15 cellular contexts compared by ENCODE assay signal in the genomic region with DNA sequence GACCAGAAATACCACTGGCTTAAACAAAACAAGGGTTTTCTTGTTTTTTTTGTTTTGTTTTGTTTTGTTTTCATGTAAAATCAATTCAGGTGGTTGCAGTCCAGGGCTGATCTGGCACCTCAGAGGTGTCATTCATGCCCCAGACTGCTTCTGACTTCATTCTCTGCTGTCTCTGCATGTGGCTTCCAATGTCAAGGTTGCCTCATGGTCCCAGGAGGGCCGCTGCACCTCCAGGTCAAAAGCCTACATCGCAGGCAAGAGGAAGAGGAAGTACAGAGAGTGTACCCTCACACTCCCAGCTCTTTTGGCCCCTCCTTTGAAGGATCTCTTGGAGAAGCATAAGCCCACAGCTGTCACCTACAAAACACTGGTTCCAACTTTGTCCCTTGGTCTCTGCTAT. TPM values are rescaled to one million over a fixed set of nuclear protein-coding genes. Genes with fewer than 3 reads are reported as not detected.
A peak's percentile ranks its signal among the peaks of the same experiment; 100 is the strongest.
DNase-seq lines count a peak whose midpoint lies in the region; ATAC-seq and TF ChIP-seq lines count a peak whose summit lies in the region.
"Had no signal": no experiment of that assay in that cellular context is flagged by ENCODE, and none has a peak within 500 bp of the region (broad histone marks: within the 10 kb centered on the region; RNA-seq: fewer than 3 reads in every experiment).

No MANE protein-coding gene starts in this region.

- no peak overlapping the region for H4K8ac ChIP-seq in mesenchymal stem cell (ENCODE audit: low read length)

- intact Hi-C loops in CD8-positive, alpha-beta T cell (cut with DNase I, micrococcal nuclease): loop anchor here (5.0 to 10.0 kb wide), 4 partner anchors 56 to 128 kb away; a partner anchor contains a TSS
- intact Hi-C loops in testis (cut with DNase I; ENCODE audit: low total_unique reads) (no loop called here), mucosa of descending colon (cut with DNase I, micrococcal nuclease) (loop anchor here in 1 of 2 donors (5.0 kb wide), 1 partner anchor 33 kb away; a partner anchor contains a TSS)

- no peak for DNase-seq in CD8-positive, alpha-beta T cell
- DNase-seq in HFFc6 (no peak), T-helper 17 cell (no peak), mesenchymal stem cell (no peak), testis (no peak), mucosa of descending colon (no peak)
- DNase-seq: activated CD4-positive, alpha-beta T cell treated with anti-CD3 and anti-CD28 coated beads, Interleukin-2, amount 50 U/mL, for 1 hour; effector CD8-positive, alpha-beta T cell; head of caudate nucleus; NCI-H1092; NCI-H446 treated with DMSO at 0.1 percent for 48 hours; posterior cingulate gyrus; SHP77 treated with DMSO at 0.1 percent for 48 hours; stimulated activated CD4-positive, alpha-beta T cell treated with anti-CD3 and anti-CD28 coated beads, Interleukin-2, amount 100 ng/mL, for 48 hours had no signal

- H2BK120ac ChIP-seq in mesenchymal stem cell (ENCODE audit: low read depth, low read length): no peak overlapping the region

- H3K27ac ChIP-seq in CD8-positive, alpha-beta T cell (ENCODE audit: low read depth, low read length): no peak overlapping the region
- H3K27ac ChIP-seq in mesenchymal stem cell (ENCODE audit: low read length, poor library complexity, severe bottlenecking) (no peak overlapping the region), testis (no peak overlapping the region)

- peak overlapping the region; percentile 99 for H3K27ac Mint-ChIP-seq in CD8-positive, alpha-beta T cell
- H3K27ac Mint-ChIP-seq in HFFc6: peak overlapping the region; percentile 92; the same call in 1 of the 2 replicates
- peak overlapping the region; percentile 100 for H3K27ac Mint-ChIP-seq in T-helper 17 cell

- H2AK5ac ChIP-seq in mesenchymal stem cell (ENCODE audit: low read length, severe bottlenecking): no peak overlapping the region

- peaks cover 30% of the 10 kb centered on the region for H3K4me1 ChIP-seq in CD8-positive, alpha-beta T cell (ENCODE audit: insufficient read depth, low read length)
- H3K4me1 ChIP-seq in mesenchymal stem cell (ENCODE audit: control insufficient read depth, insufficient read depth, low read depth, low read length): peaks cover 2% of the 10 kb centered on the region
- H3K4me1 ChIP-seq in testis: peaks cover 8% of the 10 kb centered on the region
- peaks cover 19% of the 10 kb centered on the region for H3K4me1 ChIP-seq in mucosa of descending colon (ENCODE audit: low read depth)

- H2BK5ac ChIP-seq in mesenchymal stem cell (ENCODE audit: low read depth, low read length, poor library complexity, severe bottlenecking): no peak overlapping the region

- no peaks in the 10 kb centered on the region for H3K9me3 ChIP-seq in CD8-positive, alpha-beta T cell (ENCODE audit: low read length)
- H3K9me3 ChIP-seq in T-helper 17 cell (ENCODE audit: control insufficient read depth, low read length, poor library complexity, severe bottlenecking) (no peaks in the 10 kb centered on the region), mesenchymal stem cell (ENCODE audit: control insufficient read depth, low read length) (no peaks in the 10 kb centered on the region), testis (no peaks in the 10 kb centered on the region), mucosa of descending colon (no peaks in the 10 kb centered on the region)

- H2BK15ac ChIP-seq in mesenchymal stem cell (ENCODE audit: low read depth, poor library complexity, severe bottlenecking): no peak overlapping the region

- CTCF ChIA-PET in CD8-positive, alpha-beta T cell (lab: Charles Lee): no interaction called here

- no peaks in the 10 kb centered on the region for H3K9me3 Mint-ChIP-seq in CD8-positive, alpha-beta T cell
- H3K9me3 Mint-ChIP-seq in HFFc6: no peaks in the 10 kb centered on the region

- TF ChIP-seq POLR2A in testis (IDR thresholded peaks at IDR 0.05): no peak

- H3K23ac ChIP-seq in mesenchymal stem cell (ENCODE audit: low read length in 2 of 2): no peak overlapping the region

- H3K27me3 Mint-ChIP-seq in CD8-positive, alpha-beta T cell (ENCODE audit: low read depth): no peaks in the 10 kb centered on the region
- H3K27me3 Mint-ChIP-seq in HFFc6 (ENCODE audit: insufficient read depth): peaks cover 2% of the 10 kb centered on the region
- no peaks in the 10 kb centered on the region for H3K27me3 Mint-ChIP-seq in T-helper 17 cell

- peaks cover 29% of the 10 kb centered on the region for H3K36me3 Mint-ChIP-seq in CD8-positive, alpha-beta T cell
- no peaks in the 10 kb centered on the region for H3K36me3 Mint-ChIP-seq in HFFc6 (ENCODE audit: low read depth)
- peaks cover 8% of the 10 kb centered on the region for H3K36me3 Mint-ChIP-seq in T-helper 17 cell (ENCODE audit: low read depth)

- no peak overlapping the region for H3K4me3 ChIP-seq in CD8-positive, alpha-beta T cell (ENCODE audit: low read depth, low read length)
- H3K4me3 ChIP-seq in mesenchymal stem cell (ENCODE audit: insufficient read depth in 1 of 2, low read depth in 1 of 2, low read length in 2 of 2) (no peak overlapping the region), testis (no peak overlapping the region), mucosa of descending colon (no peak overlapping the region)

- H2BK12ac ChIP-seq in mesenchymal stem cell (ENCODE audit: low read length in 2 of 2): peak overlapping the region in 1 of 2 experiments; percentile 29

- no peak overlapping the region for H3K9ac ChIP-seq in mesenchymal stem cell (ENCODE audit: low read length)

- no peak overlapping the region for H3K4ac ChIP-seq in mesenchymal stem cell (ENCODE audit: low read depth in 1 of 2, low read length in 2 of 2)

- H3K36me3 ChIP-seq in CD8-positive, alpha-beta T cell (ENCODE audit: insufficient read depth, low read length): peaks cover 4% of the 10 kb centered on the region
- peaks cover 0 to 9% of the 10 kb centered on the region in 2 experiments for H3K36me3 ChIP-seq in mesenchymal stem cell (ENCODE audit: control insufficient read depth in 1 of 2, insufficient read depth in 2 of 2, low read depth in 1 of 2, low read length in 2 of 2)
- no peaks in the 10 kb centered on the region for H3K36me3 ChIP-seq in testis (ENCODE audit: low read depth, missing control alignments)
- no peaks in the 10 kb centered on the region for H3K36me3 ChIP-seq in mucosa of descending colon (ENCODE audit: low read depth)

- 85% methylated on average over 2 of the region's 2 CpGs for WGBS in mesenchymal stem cell
- 83 to 84% methylated on average over 2 of the region's 2 CpGs for WGBS in testis, 2 donors

- H3K27me3 ChIP-seq in CD8-positive, alpha-beta T cell (ENCODE audit: insufficient read depth, low read length): no peaks in the 10 kb centered on the region
- no peaks in the 10 kb centered on the region for H3K27me3 ChIP-seq in mesenchymal stem cell (ENCODE audit: control insufficient read depth in 1 of 2, insufficient read depth in 1 of 2, low read length in 2 of 2)
- H3K27me3 ChIP-seq in testis: no peaks in the 10 kb centered on the region

- peaks cover 2% of the 10 kb centered on the region for H3K79me1 ChIP-seq in mesenchymal stem cell (replicated peaks; ENCODE audit: low read length, poor library complexity, severe bottlenecking)

- H2AFZ ChIP-seq in mesenchymal stem cell (ENCODE audit: low read depth, low read length): peak overlapping the region; percentile 29

- H3K4me2 ChIP-seq in mesenchymal stem cell (ENCODE audit: low read length, poor library complexity, severe bottlenecking): no peak overlapping the region

- TF ChIP-seq CTCF in CD8-positive, alpha-beta T cell (IDR thresholded peaks at IDR 0.05): no peak
- TF ChIP-seq CTCF in HFFc6 (IDR thresholded peaks at IDR 0.05) (no peak), testis (IDR thresholded peaks at IDR 0.05) (no peak), mucosa of descending colon (IDR thresholded peaks at IDR 0.05) (no peak)

- no peak overlapping the region for H4K91ac ChIP-seq in mesenchymal stem cell (ENCODE audit: low read length)

- no peak overlapping the region for H3K14ac ChIP-seq in mesenchymal stem cell (ENCODE audit: low read length in 2 of 2)

- H3K18ac ChIP-seq in mesenchymal stem cell (ENCODE audit: low read depth in 1 of 2, low read length in 2 of 2): no peak overlapping the region

- POLR2A ChIA-PET in CD8-positive, alpha-beta T cell (lab: Charles Lee): interaction anchor here (0.6 kb wide), 1 partner anchor 168 kb away, joined by 5 read pairs; no protein-coding TSS in a partner anchor

- no peak for ATAC-seq in CD8-positive, alpha-beta T cell
- ATAC-seq in T-helper 17 cell: no peak
- no peak for ATAC-seq in mucosa of descending colon
- ATAC-seq in esophagus mucosa: no peak

- H3K4me1 Mint-ChIP-seq in CD8-positive, alpha-beta T cell (ENCODE audit: low read depth): peaks cover 38% of the 10 kb centered on the region
- H3K4me1 Mint-ChIP-seq in HFFc6 (ENCODE audit: low read depth): peaks cover 31% of the 10 kb centered on the region
- peaks cover 51% of the 10 kb centered on the region for H3K4me1 Mint-ChIP-seq in T-helper 17 cell

- H3K4me3 Mint-ChIP-seq in CD8-positive, alpha-beta T cell: peak overlapping the region; percentile 92
- H3K4me3 Mint-ChIP-seq in HFFc6: no peak overlapping the region
- H3K4me3 Mint-ChIP-seq in T-helper 17 cell: peak overlapping the region; percentile 100

RNA-seq across cellular contexts. Expression of a gene that starts 1.4 kb away (rescaled TPM):
- total RNA-seq in CD8-positive, alpha-beta T cell: 100 to 1,000 TPM in 1 of 2 experiments, 10 to 100 TPM in 1; 97.0 to 104 TPM
- total RNA-seq in HFFc6 (2021; fragmentation: NEBNext Ultra II Directional; extraction: Animal tissue kit (Norgen Biotek cat#: 25700)): 10 to 100 TPM; 10.3 to 16.2 (median 13.8) TPM
- 100 to 1,000 TPM; 169 to 205 TPM for total RNA-seq in T-helper 17 cell
- polyA plus RNA-seq in mesenchymal stem cell (2013, experiment 1 of 2): 17.7 TPM
- polyA plus RNA-seq in mesenchymal stem cell (2013, experiment 2 of 2): 18.2 TPM
- 10 to 100 TPM; 10.6 to 14.7 TPM for total RNA-seq in testis
- 15.9 TPM for polyA plus RNA-seq in testis (ENCODE audit: insufficient read depth, low read depth, low replicate concordance)
- 10 to 100 TPM; 25.5 to 45.8 (median 34.4) TPM for total RNA-seq in mucosa of descending colon
- total RNA-seq in esophagus mucosa: 6.2 TPM

RNA-seq across cellular contexts. Expression of a gene that starts 17.7 kb away (rescaled TPM):
- total RNA-seq in CD8-positive, alpha-beta T cell: 10 to 100 TPM; 14.1 to 15.5 TPM
- total RNA-seq in HFFc6 (2021; fragmentation: NEBNext Ultra II Directional; extraction: Animal tissue kit (Norgen Biotek cat#: 25700)): 10 to 100 TPM in 4 of 6 experiments, 1 to 10 TPM in 2; 9.1 to 11.9 (median 10.5) TPM
- total RNA-seq in T-helper 17 cell: 10 to 100 TPM; 21.4 to 23.6 TPM
- polyA plus RNA-seq in mesenchymal stem cell (2013, experiment 1 of 2): 14.4 TPM
- 13.8 TPM for polyA plus RNA-seq in mesenchymal stem cell (2013, experiment 2 of 2)
- total RNA-seq in testis: 10 to 100 TPM; 16.7 to 19.6 TPM
- 12.0 TPM for polyA plus RNA-seq in testis (ENCODE audit: insufficient read depth, low read depth, low replicate concordance)
- 10 to 100 TPM in 1 of 3 donors, 1 to 10 TPM in 2; 7.0 to 12.6 (median 9.2) TPM for total RNA-seq in mucosa of descending colon
- total RNA-seq in esophagus mucosa: 2.4 TPM

RNA-seq across cellular contexts. Expression of a gene that starts 35.6 kb away (rescaled TPM):
- total RNA-seq in CD8-positive, alpha-beta T cell: 10 to 100 TPM; 38.4 to 43.6 TPM
- total RNA-seq in HFFc6 (2021; fragmentation: NEBNext Ultra II Directional; extraction: Animal tissue kit (Norgen Biotek cat#: 25700)): 10 to 100 TPM; 16.4 to 27.5 (median 24.9) TPM
- total RNA-seq in T-helper 17 cell (100 to 1,000 TPM; 115 to 147 TPM), testis (10 to 100 TPM; 20.7 to 21.3 TPM), mucosa of descending colon (10 to 100 TPM; 48.0 to 55.1 (median 48.7) TPM), esophagus mucosa (2.7 TPM)
- polyA plus RNA-seq in mesenchymal stem cell (2013, experiment 1 of 2): 31.1 TPM
- 32.3 TPM for polyA plus RNA-seq in mesenchymal stem cell (2013, experiment 2 of 2)
- 25.9 TPM for polyA plus RNA-seq in testis (ENCODE audit: insufficient read depth, low read depth, low replicate concordance)

RNA-seq across cellular contexts. Expression of a gene that starts 39.7 kb away (rescaled TPM):
- 10 to 100 TPM; 44.9 to 51.8 TPM for total RNA-seq in CD8-positive, alpha-beta T cell
- total RNA-seq in HFFc6 (2021; fragmentation: NEBNext Ultra II Directional; extraction: Animal tissue kit (Norgen Biotek cat#: 25700)): 1 to 10 TPM; 4.6 to 9.9 (median 8.4) TPM
- total RNA-seq in T-helper 17 cell (10 to 100 TPM; 51.6 to 78.0 TPM), testis (1 to 10 TPM; 7.3 to 7.6 TPM), mucosa of descending colon (10 to 100 TPM; 19.9 to 27.5 (median 26.9) TPM), esophagus mucosa (4.2 TPM)
- 14.3 TPM for polyA plus RNA-seq in mesenchymal stem cell (2013, experiment 1 of 2)
- 15.1 TPM for polyA plus RNA-seq in mesenchymal stem cell (2013, experiment 2 of 2)
- polyA plus RNA-seq in testis (ENCODE audit: insufficient read depth, low read depth, low replicate concordance): 15.2 TPM

RNA-seq across cellular contexts. Expression of a gene that starts 57.1 kb away (rescaled TPM):
- total RNA-seq in CD8-positive, alpha-beta T cell: 10 to 100 TPM; 16.4 to 17.3 TPM
- total RNA-seq in HFFc6 (2021; fragmentation: NEBNext Ultra II Directional; extraction: Animal tissue kit (Norgen Biotek cat#: 25700)): 10 to 100 TPM; 29.2 to 35.4 (median 33.0) TPM
- total RNA-seq in T-helper 17 cell: 10 to 100 TPM; 25.9 to 27.9 TPM
- polyA plus RNA-seq in mesenchymal stem cell (2013, experiment 1 of 2): 25.5 TPM
- polyA plus RNA-seq in mesenchymal stem cell (2013, experiment 2 of 2): 25.8 TPM
- 10 to 100 TPM; 26.0 to 27.6 TPM for total RNA-seq in testis
- polyA plus RNA-seq in testis (ENCODE audit: insufficient read depth, low read depth, low replicate concordance): 27.9 TPM
- total RNA-seq in mucosa of descending colon: 10 to 100 TPM; 26.1 to 37.7 (median 29.1) TPM
- total RNA-seq in esophagus mucosa: 8.1 TPM
